Comparison of ENCODE assay signal across 22 cellular contexts in genomic region chr4:94828882-94829281, GRCh38.
"Had no signal": no experiment of that assay in that cellular context is flagged by ENCODE, and none has a peak within 500 bp of the region (broad histone marks: within the 10 kb centered on the region; RNA-seq: fewer than 3 reads in every experiment).

No MANE protein-coding gene starts in this region.

- H3K4me1 ChIP-seq: gastrocnemius medialis, prostate gland, testis had no signal

- ATAC-seq: gastrocnemius medialis; heart left ventricle; left ventricle myocardium superior; naive thymus-derived CD8-positive, alpha-beta T cell; sciatic nerve; stimulated activated effector memory CD8-positive, alpha-beta T cell treated with anti-CD3 and anti-CD28 coated beads, Interleukin-12 subunit alpha, Interleukin-12 subunit beta, amount 100 ng/mL, for 72 hours had no signal

- H3K36me3 ChIP-seq: cardiac muscle cell, gastrocnemius medialis, heart left ventricle, prostate gland had no signal

- H3K9me3 ChIP-seq: gastrocnemius medialis, heart left ventricle, prostate gland, testis had no signal

- DNase-seq: activated CD4-positive, alpha-beta T cell treated with anti-CD3 and anti-CD28 coated beads for 1 hour; activated CD8-positive, alpha-beta memory T cell treated with anti-CD3 and anti-CD28 coated beads for 24 hours; activated CD8-positive, alpha-beta memory T cell treated with anti-CD3 and anti-CD28 coated beads, Interleukin-2, amount 50 U/mL, for 48 hours; activated effector memory CD4-positive, alpha-beta T cell treated with Interleukin-2 at 50 U/mL for 16 hours; activated naive CD4-positive, alpha-beta T cell treated with anti-CD3 and anti-CD28 coated beads, Interleukin-2, amount 10 ng/mL, durations not matched to agents 7 days and 5 days; activated T-cell treated with anti-CD3 and anti-CD28 coated beads, Interleukin-2, amount 50 U/mL, for 48 hours; dermis blood vessel endothelial cell; effector memory CD4-positive, alpha-beta T cell; gastrocnemius medialis; heart left ventricle; left ventricle myocardium superior; mesenchymal stem cell; naive thymus-derived CD8-positive, alpha-beta T cell; stimulated activated CD4-positive, alpha-beta T cell treated with anti-CD3 and anti-CD28 coated beads, Interleukin-4, amount 100 ng/mL, for 1 hour; T-helper 2 cell; testis had no signal

- H3K27ac ChIP-seq: cardiac muscle cell, gastrocnemius medialis, heart left ventricle, prostate gland, testis, VCaP had no signal

- H3K4me3 ChIP-seq: cardiac muscle cell, gastrocnemius medialis, heart left ventricle, prostate gland, smooth muscle cell, testis had no signal
